2 cellular contexts compared by ENCODE assay signal in genomic region chr15:76168237-76168984, GRCh38.
TF ChIP-seq lines count a peak whose summit lies in the region.

No MANE protein-coding gene starts in this region.

TF ChIP-seq in HepG2, 621 proteins besides CTCF, POLR2A, EP300 and RAD21:
- TF ChIP-seq XRCC5 (optimal IDR thresholded peaks at IDR 0.05; ENCODE audit: low read length) (no peak), ZFYVE20 (CRISPR knock-in tag; IDR thresholded peaks at IDR 0.05; ENCODE audit: borderline replicate concordance, low read depth) (no peak), MAFG (CRISPR knock-in tag; IDR thresholded peaks at IDR 0.05) (no peak), ZNF136 (CRISPR knock-in tag; IDR thresholded peaks at IDR 0.05; ENCODE audit: low read depth) (no peak), ZBTB33 (CRISPR knock-in tag; IDR thresholded peaks at IDR 0.05) (peak; percentile 41; the same call in 1 of the 2 replicates), ATF2 (CRISPR knock-in tag; IDR thresholded peaks at IDR 0.05) (no peak)

TF ChIP-seq in H1, 55 proteins besides CTCF, POLR2A, EP300 and RAD21:
- TF ChIP-seq SIN3A (conservative IDR thresholded peaks at IDR 0.05 in 1 of 2, IDR thresholded peaks at IDR 0.05 in 1 of 2; ENCODE audit: low read depth in 1 of 2, low read length in 2 of 2) (no peak), SUZ12 (IDR thresholded peaks at IDR 0.05; ENCODE audit: low read length) (no peak), MAX (IDR thresholded peaks at IDR 0.05) (no peak), KDM4A (IDR thresholded peaks at IDR 0.05; ENCODE audit: low read depth, low read length, severe bottlenecking) (no peak), ASH2L (IDR thresholded peaks at IDR 0.05; ENCODE audit: low read length) (no peak), PHF8 (conservative IDR thresholded peaks at IDR 0.05; ENCODE audit: low read depth, low read length) (no peak), CHD1 (IDR thresholded peaks at IDR 0.05; ENCODE audit: low read depth, low read length) (no peak), RFX5 (IDR thresholded peaks at IDR 0.05; ENCODE audit: borderline replicate concordance, low read depth, low read length) (no peak), TBP (IDR thresholded peaks at IDR 0.05; ENCODE audit: low read depth, low read length) (no peak), SP1 (IDR thresholded peaks at IDR 0.05; ENCODE audit: low read depth, low read length) (no peak), GTF2F1 (IDR thresholded peaks at IDR 0.05; ENCODE audit: borderline replicate concordance, low read depth, low read length) (no peak), YY1 (IDR thresholded peaks at IDR 0.05; ENCODE audit: low read depth, low read length) (no peak), TCF12 (IDR thresholded peaks at IDR 0.05; ENCODE audit: low read depth, low read length) (no peak), BRCA1 (IDR thresholded peaks at IDR 0.05; ENCODE audit: low read depth, low read length) (no peak), GABPA (IDR thresholded peaks at IDR 0.05; ENCODE audit: borderline replicate concordance, insufficient read depth, low read length) (no peak), NRF1 (IDR thresholded peaks at IDR 0.05; ENCODE audit: low read depth, low read length) (no peak)
